Comparison of ENCODE assay signal across 10 cellular contexts in genomic region chr4:125187621-125188176, GRCh38.
A peak's percentile ranks its signal among the peaks of the same experiment; 100 is the strongest.
DNase-seq lines count a peak whose midpoint lies in the region; TF ChIP-seq lines count a peak whose summit lies in the region.
"Had no signal": no experiment of that assay in that cellular context is flagged by ENCODE, and none has a peak within 500 bp of the region (broad histone marks: within the 10 kb centered on the region; RNA-seq: fewer than 3 reads in every experiment).

No MANE protein-coding gene starts in this region.

- H4K20me1 ChIP-seq in GM23248 (ENCODE audit: insufficient read depth), result no peaks in the 10 kb centered on the region
- H4K20me1 ChIP-seq in SK-N-SH (ENCODE audit: insufficient read depth), result no peaks in the 10 kb centered on the region

- H3K9ac ChIP-seq in GM23248, result peak overlapping the region; percentile 7; the same call in 1 of the 2 replicates
- no peak overlapping the region for H3K9ac ChIP-seq in SK-N-SH

- no peak for TF ChIP-seq POLR2A in stomach (IDR thresholded peaks at IDR 0.05)

- no peaks in the 10 kb centered on the region for H3K36me3 ChIP-seq in GM23248 (ENCODE audit: low read depth)
- no peaks in the 10 kb centered on the region for H3K36me3 ChIP-seq in SK-N-SH (replicated peaks in 1 of 2; ENCODE audit: control insufficient read depth in 1 of 2, insufficient read depth in 2 of 2, low read length in 1 of 2)
- H3K36me3 ChIP-seq in stomach, result no peaks in the 10 kb centered on the region

- H3K9me3 ChIP-seq in GM23248 (ENCODE audit: low read depth), result no peaks in the 10 kb centered on the region
- H3K9me3 ChIP-seq in SK-N-SH, result no peaks in the 10 kb centered on the region
- peaks cover 0 to 11% (median 4%) of the 10 kb centered on the region in 4 donors for H3K9me3 ChIP-seq in stomach
- H3K9me3 ChIP-seq: body of pancreas had no signal

- intact Hi-C loops in stomach (cut with DNase I; ENCODE audit: low total_unique reads), result no loop called here

- H3K27me3 ChIP-seq in GM23248 (replicated peaks; ENCODE audit: insufficient read depth), result no peaks in the 10 kb centered on the region
- H3K27me3 ChIP-seq in SK-N-SH (ENCODE audit: insufficient read depth), result no peaks in the 10 kb centered on the region
- H3K27me3 ChIP-seq in stomach, result no peaks in the 10 kb centered on the region
- H3K27me3 ChIP-seq: body of pancreas had no signal

- H3F3A ChIP-seq in GM23248 (ENCODE audit: insufficient read depth) (peaks cover 37% of the 10 kb centered on the region), SK-N-SH (replicated peaks; ENCODE audit: insufficient read depth) (peaks cover 13% of the 10 kb centered on the region)

- CTCF ChIA-PET in SK-N-SH (lab: Yijun Ruan, JAX), result interaction anchor here (1.8 kb wide), 1 partner anchor 12 kb away, joined by 4 read pairs; no protein-coding TSS in a partner anchor

- H3K27ac ChIP-seq in GM23248 (peak overlapping the region; percentile 77), SK-N-SH (ENCODE audit: low read depth in 2 of 2, low read length in 1 of 2) (peak overlapping the region; percentile 22 to 73; a peak in 3 of 4 replicates), stomach (no peak overlapping the region)
- H3K27ac ChIP-seq: body of pancreas had no signal

- POLR2A ChIA-PET in SK-N-SH (lab: Yijun Ruan, JAX), result no interaction called here

- in situ Hi-C loops in GM23248 (cut with MboI), result no loop called here

- TF ChIP-seq EP300 in SK-N-SH (IDR thresholded peaks at IDR 0.05; ENCODE audit: borderline replicate concordance in 1 of 2, low read depth in 1 of 2, low read length in 1 of 2) (no peak), stomach (IDR thresholded peaks at IDR 0.05) (no peak)

- H3K4me2 ChIP-seq in GM23248 (ENCODE audit: unreplicated experiment) (peak overlapping the region; percentile 69), SK-N-SH (0 out of 2 replicates have a peak overlapping the region, but pooled peaks have one; percentile 8)

- H2AFZ ChIP-seq in GM23248, result no peak overlapping the region
- H2AFZ ChIP-seq in SK-N-SH (ENCODE audit: low read depth), result peak overlapping the region; percentile 36; the same call in 1 of the 2 replicates

- DNase-seq in GM23248 (peak; percentile 71), SK-N-SH (no peak), fibroblast of mammary gland (ENCODE audit: low read depth) (peak; percentile 77), stomach (peak; percentile 56), AML-193 (lab: John Stamatoyannopoulos, UW) (no peak), HUDEP-2 (lab: John Stamatoyannopoulos, UW; ENCODE audit: unreplicated experiment in 76 of 76) (no peak), cerebellar nuclear complex (lab: John Stamatoyannopoulos, UW) (no peak)
- DNase-seq: activated T-cell treated with anti-CD3 and anti-CD28 coated beads, Interleukin-2, amount 50 U/mL, for 4 hours; NCI-H146 had no signal

- TF ChIP-seq CTCF in SK-N-SH (IDR thresholded peaks at IDR 0.05) (no peak), fibroblast of mammary gland (conservative IDR thresholded peaks at IDR 0.05; ENCODE audit: control insufficient read depth, insufficient read depth, low read depth, low read length) (no peak), stomach (IDR thresholded peaks at IDR 0.05) (no peak)

- H3K4me1 ChIP-seq in GM23248 (ENCODE audit: insufficient read depth) (peaks cover 37% of the 10 kb centered on the region), SK-N-SH (ENCODE audit: control insufficient read depth in 1 of 2, insufficient read depth in 2 of 2, low read depth in 1 of 2, low read length in 1 of 2) (peaks cover 0 to 12% of the 10 kb centered on the region in 2 experiments; a peak in 1 of 4 replicates), stomach (no peaks in the 10 kb centered on the region)
- H3K4me1 ChIP-seq: body of pancreas had no signal

- WGBS in GM23248 (ENCODE audit: low coverage in 1 of 2, low lambda C conversion rate in 2 of 2, missing lambda C conversion rate in 2 of 2), 2 experiments, result 11 to 13% methylated on average over 4 of the region's 4 CpGs
- WGBS in SK-N-SH (ENCODE audit: low lambda C conversion rate), result 74% methylated on average over 4 of the region's 4 CpGs
- WGBS in stomach, 5 donors, result 53 to 73% (median 62%) methylated on average over 4 of the region's 4 CpGs

- TF ChIP-seq RAD21 in SK-N-SH (IDR thresholded peaks at IDR 0.05; ENCODE audit: low read length), result no peak

- H3K9me2 ChIP-seq in GM23248 (ENCODE audit: insufficient read depth), result no peaks in the 10 kb centered on the region
- no peaks in the 10 kb centered on the region for H3K9me2 ChIP-seq in SK-N-SH

- H3K4me3 ChIP-seq in GM23248, result peak overlapping the region; percentile 4
- H3K4me3 ChIP-seq in SK-N-SH (ENCODE audit: low read depth in 2 of 2, low read length in 1 of 2), result no peak overlapping the region
- H3K4me3 ChIP-seq in fibroblast of mammary gland (ENCODE audit: control insufficient read depth, low read depth, low read length), result no peak overlapping the region
- H3K4me3 ChIP-seq in stomach, result no peak overlapping the region
- H3K4me3 ChIP-seq: body of pancreas had no signal

- H3K79me2 ChIP-seq in GM23248 (ENCODE audit: insufficient read depth), result no peaks in the 10 kb centered on the region
- H3K79me2 ChIP-seq in SK-N-SH (ENCODE audit: insufficient read depth), result no peaks in the 10 kb centered on the region

TF ChIP-seq in SK-N-SH, 30 proteins besides CTCF, POLR2A, EP300 and RAD21:
- TF ChIP-seq NFIC (IDR thresholded peaks at IDR 0.05; ENCODE audit: borderline replicate concordance) (no peak), REST (IDR thresholded peaks at IDR 0.05; ENCODE audit: low read depth, low read length) (no peak), FOXJ3 (CRISPR knock-in tag; IDR thresholded peaks at IDR 0.05) (no peak), TEAD4 (IDR thresholded peaks at IDR 0.05; ENCODE audit: borderline replicate concordance, insufficient read depth) (no peak), POLR2AphosphoS5 (IDR thresholded peaks at IDR 0.05; ENCODE audit: low read depth, low read length) (no peak), RCOR1 (IDR thresholded peaks at IDR 0.05; ENCODE audit: low read length) (no peak), ZBTB33 (IDR thresholded peaks at IDR 0.05; ENCODE audit: borderline replicate concordance, low read depth) (no peak)

Comparison
In these comparisons a context has a peak if more than half of its experiments do, and no peak if none do; other contexts are left out.
1. DNase-seq: peak in GM23248 (single experiment), fibroblast of mammary gland (single experiment) and stomach (single experiment); none in SK-N-SH (single experiment), AML-193 (0 of 2), HUDEP-2 (0 of 76) and cerebellar nuclear complex (0 of 2).
2. H3K27ac ChIP-seq: peak in GM23248 (single experiment) and SK-N-SH (2 of 2); none in stomach (0 of 5).